In the genomic region with DNA sequence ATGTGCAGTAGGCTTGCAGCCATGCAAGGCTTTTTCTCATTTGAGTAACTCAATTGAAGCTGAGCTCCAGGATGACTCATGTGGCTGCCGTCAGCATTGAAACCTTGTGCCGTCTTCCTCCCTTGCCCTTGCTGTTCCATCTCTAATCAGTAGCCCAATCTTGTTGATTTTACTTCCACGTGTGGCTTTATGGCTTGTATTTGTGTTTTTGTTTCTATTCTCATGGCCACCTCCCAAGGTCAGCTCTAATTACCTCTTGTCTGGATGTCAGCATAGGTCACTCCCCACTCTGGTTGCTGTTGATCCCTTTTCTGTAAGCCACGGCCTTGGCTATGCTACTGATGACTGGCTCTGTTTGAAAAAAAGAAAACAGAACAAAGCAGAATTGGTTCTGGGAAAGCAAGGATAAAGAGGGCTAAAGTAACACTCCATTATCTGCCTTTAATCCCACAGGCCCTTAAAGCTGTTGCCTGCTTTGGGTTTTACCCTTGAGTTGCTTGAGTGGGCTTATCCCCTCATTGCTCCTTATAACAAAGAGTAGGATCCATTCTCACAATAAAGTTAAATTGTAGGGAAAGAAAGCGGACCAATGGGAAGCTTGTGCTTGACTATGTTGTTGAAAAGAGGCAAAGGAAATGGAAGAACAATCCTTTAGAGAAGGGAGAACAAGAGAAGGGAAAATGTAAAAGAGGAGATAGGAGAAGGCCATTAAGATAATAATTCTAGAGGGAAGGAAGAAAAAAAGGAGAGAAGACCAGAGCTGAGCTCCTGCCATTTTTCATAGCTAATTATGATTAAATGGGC, we compare ENCODE assay signal across 8 cellular contexts.
DNase-seq lines count a peak whose midpoint lies in the region; ATAC-seq and TF ChIP-seq lines count a peak whose summit lies in the region.

No MANE protein-coding gene starts in this region.

- no peak for TF ChIP-seq EP300 in transverse colon (IDR thresholded peaks at IDR 0.05; ENCODE audit: low read depth)

- no peak overlapping the region for H3K27ac ChIP-seq in psoas muscle
- no peak overlapping the region for H3K27ac ChIP-seq in transverse colon
- no peak overlapping the region for H3K27ac ChIP-seq in effector memory CD4-positive, alpha-beta T cell (ENCODE audit: insufficient read depth, low read length, poor library complexity, severe bottlenecking)

- no peak overlapping the region for H3K4me3 ChIP-seq in psoas muscle
- no peak overlapping the region for H3K4me3 ChIP-seq in transverse colon
- H3K4me3 ChIP-seq in effector memory CD4-positive, alpha-beta T cell (ENCODE audit: insufficient read depth, low read depth, low read length, poor library complexity, severe bottlenecking) = no peak overlapping the region

- H3K9me3 ChIP-seq in psoas muscle = no peaks in the 10 kb centered on the region
- H3K9me3 ChIP-seq in transverse colon = no peaks in the 10 kb centered on the region
- H3K9me3 ChIP-seq in effector memory CD4-positive, alpha-beta T cell (ENCODE audit: control insufficient read depth, low read length) = no peaks in the 10 kb centered on the region

- ATAC-seq in GM18909 (IDR thresholded peaks at IDR 0.05; ENCODE audit: poor library complexity, unreplicated experiment) (peak; percentile 70), psoas muscle (peak in 3 of 4 donors; percentile 29 to 58 (median 50)), HG03045 (IDR thresholded peaks at IDR 0.05; ENCODE audit: unreplicated experiment) (no peak), HG03135 (IDR thresholded peaks at IDR 0.05; ENCODE audit: unreplicated experiment) (no peak)

- H3K36me3 ChIP-seq in psoas muscle (ENCODE audit: insufficient read depth in 1 of 2, low read depth in 1 of 2) = no peaks in the 10 kb centered on the region
- H3K36me3 ChIP-seq in transverse colon = no peaks in the 10 kb centered on the region
- no peaks in the 10 kb centered on the region for H3K36me3 ChIP-seq in effector memory CD4-positive, alpha-beta T cell (ENCODE audit: control insufficient read depth, insufficient read depth, low read length)

- DNase-seq in HUDEP-2 (lab: John Stamatoyannopoulos, UW; ENCODE audit: unreplicated experiment in 76 of 76) (peak in 45 of 76 experiments; percentile 2 to 63 (median 26)), dedifferentiated amniotic fluid mesenchymal stem cell (ENCODE audit: extremely low spot score) (peak; percentile 84), psoas muscle (no peak), transverse colon (no peak)
- DNase-seq in effector memory CD4-positive, alpha-beta T cell = no peak

- TF ChIP-seq CTCF in psoas muscle (IDR thresholded peaks at IDR 0.05) (no peak), transverse colon (IDR thresholded peaks at IDR 0.05) (no peak)

- no peak for TF ChIP-seq POLR2A in transverse colon (IDR thresholded peaks at IDR 0.05)

- WGBS in psoas muscle, 3 donors = 40 to 52% (median 46%) methylated on average over 5 of the region's 5 CpGs
- 50 to 57% methylated on average over 4 to 5 of the region's 5 CpGs for WGBS in transverse colon (ENCODE audit: low coverage in 1 of 2), 2 donors

- in situ Hi-C loops in transverse colon (cut with MboI; ENCODE audit: low pct_ligation_motif_present in 1 of 4, low pct_unique_long_range_greater_than_20kb in 1 of 4, low sequenced_read_pairs in 3 of 4) = loop anchor here in 1 of 4 donors (25.0 kb wide), 2 partner anchors 101 to 351 kb away; a partner anchor contains a TSS

- H3K4me1 ChIP-seq in psoas muscle (peaks cover 8% of the 10 kb centered on the region), transverse colon (no peaks in the 10 kb centered on the region)
- no peaks in the 10 kb centered on the region for H3K4me1 ChIP-seq in effector memory CD4-positive, alpha-beta T cell (ENCODE audit: control insufficient read depth, insufficient read depth, low read length, poor library complexity, severe bottlenecking)

- H3K27me3 ChIP-seq in psoas muscle (ENCODE audit: insufficient read depth in 3 of 3, low read length in 2 of 3) = no peaks in the 10 kb centered on the region
- H3K27me3 ChIP-seq in transverse colon = no peaks in the 10 kb centered on the region
- H3K27me3 ChIP-seq in effector memory CD4-positive, alpha-beta T cell (replicated peaks; ENCODE audit: control insufficient read depth, insufficient read depth, low read length, poor library complexity, severe bottlenecking) = no peaks in the 10 kb centered on the region

- intact Hi-C loops in psoas muscle (cut with DNase I) = no loop called here
- intact Hi-C loops in transverse colon (cut with DNase I; ENCODE audit: low total_unique reads) = no loop called here

Comparison
In these comparisons a context has a peak if more than half of its experiments do, and no peak if none do; other contexts are left out.
1. ATAC-seq: peak in GM18909 (single experiment) and psoas muscle (3 of 4); none in HG03045 (single experiment) and HG03135 (single experiment).
2. DNase-seq: peak in HUDEP-2 (45 of 76) and dedifferentiated amniotic fluid mesenchymal stem cell (single experiment); none in psoas muscle (0 of 2), transverse colon (single experiment) and effector memory CD4-positive, alpha-beta T cell (0 of 3).